9 cellular contexts compared by ENCODE assay signal in the genomic region with DNA sequence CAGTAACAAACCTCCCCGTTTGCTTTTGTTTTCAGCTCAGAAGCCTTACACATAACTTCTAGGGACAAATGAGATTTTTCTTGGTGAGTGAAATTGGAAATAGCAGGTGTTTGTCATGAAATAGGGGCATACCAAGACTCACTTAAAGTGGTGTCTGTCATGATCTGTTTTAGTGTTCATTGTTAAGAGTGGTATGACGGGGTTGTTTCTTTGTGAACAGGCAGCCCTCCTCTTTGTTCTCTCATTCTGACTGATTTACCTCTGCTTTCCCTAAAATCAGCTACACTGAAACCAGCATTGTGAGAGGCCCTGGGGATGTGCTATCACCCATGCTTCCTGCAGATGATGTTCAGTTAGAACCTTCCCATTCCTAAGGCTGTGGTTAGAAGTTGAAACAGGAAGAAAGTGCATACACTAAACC. TPM values are rescaled to one million over a fixed set of nuclear protein-coding genes. Genes with fewer than 3 reads are reported as not detected.
DNase-seq lines count a peak whose midpoint lies in the region; ATAC-seq, FAIRE-seq and TF ChIP-seq lines count a peak whose summit lies in the region.
"Had no signal": no experiment of that assay in that cellular context is flagged by ENCODE, and none has a peak within 500 bp of the region (broad histone marks: within the 10 kb centered on the region; RNA-seq: fewer than 3 reads in every experiment).

No MANE protein-coding gene starts in this region.

- H3K4me1 ChIP-seq in HepG2 (ENCODE audit: insufficient read depth, low read length) (peaks cover 17% of the 10 kb centered on the region), right lobe of liver (peaks cover 0 to 13% (median 5%) of the 10 kb centered on the region in 4 donors), esophagus muscularis mucosa (peaks cover 9 to 19% (median 16%) of the 10 kb centered on the region in 4 donors)

- H3K27me3 ChIP-seq in HepG2 (ENCODE audit: control insufficient read depth in 1 of 2, insufficient read depth in 2 of 2, low read length in 2 of 2) (peaks cover 4 to 22% of the 10 kb centered on the region in 2 experiments; a peak in 3 of 5 replicates), right lobe of liver (no peaks in the 10 kb centered on the region), esophagus muscularis mucosa (peaks cover 0 to 30% (median 4%) of the 10 kb centered on the region in 4 donors)

- H3K27me3 Mint-ChIP-seq in activated T-helper 1 cell treated with anti-CD3 and anti-CD28 coated beads, Interleukin-12 subunit alpha, Interleukin-12 subunit beta, Interleukin-2, Interleukin-4 antibody, amounts not matched to agents 30 ng/mL and 10 ng/mL and 1 ng/mL, durations not matched to agents 14 hours and 24 hours and 36 hours (ENCODE audit: insufficient read depth) = peaks cover 23% of the 10 kb centered on the region

- H3K4me3 ChIP-seq in GM08714 (ENCODE audit: low read length) = peak overlapping the region; percentile 30; the same call in 1 of the 2 replicates
- no peak overlapping the region for H3K4me3 ChIP-seq in HepG2 (replicated peaks in 1 of 3; ENCODE audit: insufficient read depth in 1 of 3, low read depth in 2 of 3, low read length in 3 of 3)
- H3K4me3 ChIP-seq in right lobe of liver = no peak overlapping the region
- H3K4me3 ChIP-seq in esophagus muscularis mucosa = no peak overlapping the region

- H2AFZ ChIP-seq in HepG2 (ENCODE audit: low read length) = no peak overlapping the region

- H3K36me3 Mint-ChIP-seq in activated T-helper 1 cell treated with anti-CD3 and anti-CD28 coated beads, Interleukin-12 subunit alpha, Interleukin-12 subunit beta, Interleukin-2, Interleukin-4 antibody, amounts not matched to agents 30 ng/mL and 10 ng/mL and 1 ng/mL, durations not matched to agents 14 hours and 24 hours and 36 hours (ENCODE audit: low read depth) = no peaks in the 10 kb centered on the region

- 6% methylated on average over 2 of the region's 2 CpGs for WGBS in HepG2 (ENCODE audit: low lambda C conversion rate)
- 51% methylated on average over 2 of the region's 2 CpGs for WGBS in right lobe of liver (ENCODE audit: insufficient coverage, low coverage, low lambda C conversion rate, missing lambda C conversion rate)
- 64% methylated on average over 2 of the region's 2 CpGs for WGBS in esophagus muscularis mucosa

- TF ChIP-seq POLR2A in HepG2 (IDR thresholded peaks at IDR 0.05; ENCODE audit: insufficient read depth in 1 of 2, low read depth in 2 of 2, low read length in 2 of 2) (no peak), right lobe of liver (IDR thresholded peaks at IDR 0.05) (no peak), esophagus muscularis mucosa (IDR thresholded peaks at IDR 0.05; ENCODE audit: low read depth) (no peak)

- TF ChIP-seq EP300 in HepG2 (IDR thresholded peaks at IDR 0.05; ENCODE audit: low read depth in 2 of 2, low read length in 2 of 2) (no peak), HepG2 (CRISPR knock-in tag; IDR thresholded peaks at IDR 0.05; ENCODE audit: borderline replicate concordance) (no peak), esophagus muscularis mucosa (IDR thresholded peaks at IDR 0.05) (no peak)

- in situ Hi-C loops in HepG2 (cut with HindIII; ENCODE audit: extremely low pct_ligation_motif_present, low pct_unique_long_range_greater_than_20kb) = no loop called here

- CTCF ChIA-PET in HepG2 (lab: Yijun Ruan, JAX; ENCODE audit: low intra/inter-chr PET ratio, low total read pairs) = no interaction called here

- H3K4me3 Mint-ChIP-seq in activated T-helper 1 cell treated with anti-CD3 and anti-CD28 coated beads, Interleukin-12 subunit alpha, Interleukin-12 subunit beta, Interleukin-2, Interleukin-4 antibody, amounts not matched to agents 30 ng/mL and 10 ng/mL and 1 ng/mL, durations not matched to agents 14 hours and 24 hours and 36 hours = peak overlapping the region; percentile 12

- peak overlapping the region; percentile 34 for H3K27ac Mint-ChIP-seq in activated T-helper 1 cell treated with anti-CD3 and anti-CD28 coated beads, Interleukin-12 subunit alpha, Interleukin-12 subunit beta, Interleukin-2, Interleukin-4 antibody, amounts not matched to agents 30 ng/mL and 10 ng/mL and 1 ng/mL, durations not matched to agents 14 hours and 24 hours and 36 hours

- H3K9ac ChIP-seq in HepG2 (ENCODE audit: insufficient read depth, low read depth, low read length) = no peak overlapping the region

- BruUV-seq in HepG2 (replicated peaks; lab: Mats Ljungman, UMichigan) = no TSS peak

- H3K9me3 ChIP-seq in HepG2 (ENCODE audit: low read length) (no peaks in the 10 kb centered on the region), right lobe of liver (no peaks in the 10 kb centered on the region), esophagus muscularis mucosa (no peaks in the 10 kb centered on the region)

- ATAC-seq in GM19463 (IDR thresholded peaks at IDR 0.05; ENCODE audit: unreplicated experiment) (peak; percentile 48), HG03378 (IDR thresholded peaks at IDR 0.05; ENCODE audit: unreplicated experiment) (peak; percentile 67), HepG2 (no peak), right lobe of liver (no peak)

- intact Hi-C loops in activated T-helper 1 cell treated with anti-CD3 and anti-CD28 coated beads, Interleukin-12 subunit alpha, Interleukin-12 subunit beta, Interleukin-2, Interleukin-4 antibody, amounts not matched to agents 30 ng/mL and 10 ng/mL and 1 ng/mL, durations not matched to agents 14 hours and 24 hours and 36 hours (cut with micrococcal nuclease) = loop anchor here (1.0 to 10.0 kb wide), 7 partner anchors 70 to 1910 kb away; partner anchors contain the start of genes COA6 and EDARADD
- intact Hi-C loops in HepG2 (cut with micrococcal nuclease; ENCODE audit: unreplicated experiment) (loop anchor here (5.0 kb wide), 2 partner anchors 208 to 248 kb away; no protein-coding TSS in a partner anchor), right lobe of liver (cut with DNase I) (no loop called here), esophagus muscularis mucosa (cut with DNase I) (no loop called here)

- no peaks in the 10 kb centered on the region for H3K9me3 Mint-ChIP-seq in activated T-helper 1 cell treated with anti-CD3 and anti-CD28 coated beads, Interleukin-12 subunit alpha, Interleukin-12 subunit beta, Interleukin-2, Interleukin-4 antibody, amounts not matched to agents 30 ng/mL and 10 ng/mL and 1 ng/mL, durations not matched to agents 14 hours and 24 hours and 36 hours

- peaks cover 45% of the 10 kb centered on the region for H3K4me1 Mint-ChIP-seq in activated T-helper 1 cell treated with anti-CD3 and anti-CD28 coated beads, Interleukin-12 subunit alpha, Interleukin-12 subunit beta, Interleukin-2, Interleukin-4 antibody, amounts not matched to agents 30 ng/mL and 10 ng/mL and 1 ng/mL, durations not matched to agents 14 hours and 24 hours and 36 hours (ENCODE audit: low read depth)

- H3K36me3 ChIP-seq in HepG2 (replicated peaks in 1 of 2; ENCODE audit: control insufficient read depth in 1 of 2, insufficient read depth in 2 of 2, low read length in 2 of 2) (no peaks in the 10 kb centered on the region), right lobe of liver (no peaks in the 10 kb centered on the region), esophagus muscularis mucosa (no peaks in the 10 kb centered on the region)

- POLR2A ChIA-PET in HepG2 (lab: Yijun Ruan, JAX) = no interaction called here

- H3K27ac ChIP-seq in HepG2 (ENCODE audit: extremely low read length, insufficient read depth, low read length) = no peak overlapping the region
- no peak overlapping the region for H3K27ac ChIP-seq in right lobe of liver
- H3K27ac ChIP-seq in esophagus muscularis mucosa (replicated peaks in 1 of 4) = no peak overlapping the region

- H4K20me1 ChIP-seq in HepG2 (ENCODE audit: insufficient read depth, low read length) = no peaks in the 10 kb centered on the region

- no peak overlapping the region for H3K4me2 ChIP-seq in HepG2 (ENCODE audit: low read depth, low read length)

- no peak for TF ChIP-seq RAD21 in HepG2 (CRISPR knock-in tag; IDR thresholded peaks at IDR 0.05)

- TF ChIP-seq CTCF in HepG2 (CRISPR knock-in tag; IDR thresholded peaks at IDR 0.05) = no peak
- TF ChIP-seq CTCF in right lobe of liver (IDR thresholded peaks at IDR 0.05) = no peak
- no peak for TF ChIP-seq CTCF in esophagus muscularis mucosa (IDR thresholded peaks at IDR 0.05)

- FAIRE-seq in HepG2 (lab: Jason Lieb, UNC) = no peak
- FAIRE-seq: H1 had no signal

- no peaks in the 10 kb centered on the region for H3K79me2 ChIP-seq in HepG2 (ENCODE audit: insufficient read depth, low read length)

- DNase-seq in activated T-helper 1 cell treated with anti-CD3 and anti-CD28 coated beads, Interleukin-12 subunit alpha, Interleukin-12 subunit beta, Interleukin-2, Interleukin-4 antibody, amounts not matched to agents 30 ng/mL and 10 ng/mL and 1 ng/mL, durations not matched to agents 14 hours and 24 hours and 36 hours (ENCODE audit: low spot score) = peak; percentile 17
- no peak for DNase-seq in HepG2 (ENCODE audit: low spot score)
- no peak for DNase-seq in right lobe of liver
- no peak for DNase-seq in esophagus muscularis mucosa (ENCODE audit: extremely low spot score)
- DNase-seq in NCI-H1694 (lab: John Stamatoyannopoulos, UW) = no peak

RNA-seq across cellular contexts. Expression of gene ERO1B, which starts 2.5 kb away (rescaled TPM):
- 2.1 and 2.4 TPM in 2 replicates for total RNA-seq in activated T-helper 1 cell treated with anti-CD3 and anti-CD28 coated beads, Interleukin-12 subunit alpha, Interleukin-12 subunit beta, Interleukin-2, Interleukin-4 antibody, amounts not matched to agents 30 ng/mL and 10 ng/mL and 1 ng/mL, durations not matched to agents 14 hours and 24 hours and 36 hours
- total RNA-seq in HepG2 (2016; rRNA removed; fragmentation: Illumina TruSeq; extraction: Trizol) (0.86 and 1.6 TPM in 2 replicates), right lobe of liver (10 to 100 TPM in 5 of 6 experiments, 1 to 10 TPM in 1; 8.0 to 22.5 (median 17.1) TPM), esophagus muscularis mucosa (10 to 100 TPM in 1 of 4 donors, 1 to 10 TPM in 3; 7.0 to 11.2 (median 8.1) TPM)
- 0.09 and 0.10 TPM in 2 replicates for total RNA-seq in HepG2 (2016; cell fraction: cytosol; rRNA removed; fragmentation: Illumina TruSeq; extraction: Trizol; ENCODE audit: low read depth)
- total RNA-seq in HepG2 (2016; cell fraction: insoluble cytoplasmic fraction; rRNA removed; fragmentation: Illumina TruSeq; extraction: Trizol) = 1.1 and 1.6 TPM in 2 replicates
- 0.31 and 0.96 TPM in 2 replicates for total RNA-seq in HepG2 (2016; cell fraction: membrane; rRNA removed; fragmentation: Illumina TruSeq; extraction: Trizol)
- total RNA-seq in HepG2 (2016; cell fraction: nucleus; rRNA removed; fragmentation: Illumina TruSeq; extraction: Trizol) = 2.3 and 2.4 TPM in 2 replicates
- polyA plus RNA-seq in HepG2 (2011; rRNA removed) = 1.9 and 2.1 TPM in 2 replicates
- polyA plus RNA-seq in HepG2 (2011; cell fraction: cytosol; rRNA removed) = 0.56 and 1.4 TPM in 2 replicates
- 1.2 and 1.8 TPM in 2 replicates for polyA plus RNA-seq in HepG2 (2011; cell fraction: nucleus; rRNA removed)
- 3.9 and 5.0 TPM in 2 replicates for polyA plus RNA-seq in HepG2 (2012)
- 0.08 and 0.12 TPM in 2 replicates for polyA plus RNA-seq in HepG2 (2016; cell fraction: cytosol; fragmentation: Illumina TruSeq; extraction: Trizol; ENCODE audit: low read depth)
- polyA plus RNA-seq in HepG2 (2016; cell fraction: insoluble cytoplasmic fraction; fragmentation: Illumina TruSeq; extraction: Trizol; ENCODE audit: low read depth) = 0.70 and 0.93 TPM in 2 replicates
- polyA plus RNA-seq in HepG2 (2016; cell fraction: membrane; fragmentation: Illumina TruSeq; extraction: Trizol; ENCODE audit: low read depth) = 0.16 and 0.22 TPM in 2 replicates
- 3.3 and 4.7 TPM in 2 replicates for polyA plus RNA-seq in HepG2 (2016; cell fraction: nucleus; fragmentation: Illumina TruSeq; extraction: Trizol; ENCODE audit: insufficient read depth, low read depth)
- polyA minus RNA-seq in HepG2 (2011; rRNA and poly(A)+ RNA removed; ENCODE audit: low replicate concordance) = 0.51 and 0.78 TPM in 2 replicates
- 2.4 and 3.9 TPM in 2 replicates for polyA minus RNA-seq in HepG2 (2011; cell fraction: cytosol; rRNA and poly(A)+ RNA removed)
- polyA minus RNA-seq in HepG2 (2011; cell fraction: nucleus; rRNA and poly(A)+ RNA removed) = 4.4 and 4.7 TPM in 2 replicates

Comparison
In these comparisons a context has a peak if more than half of its experiments do, and no peak if none do; other contexts are left out.
1. intact Hi-C loops: an anchor here in activated T-helper 1 cell treated with anti-CD3 and anti-CD28 coated beads, Interleukin-12 subunit alpha, Interleukin-12 subunit beta, Interleukin-2, Interleukin-4 antibody, amounts not matched to agents 30 ng/mL and 10 ng/mL and 1 ng/mL, durations not matched to agents 14 hours and 24 hours and 36 hours (1.0 to 10.0 kb wide) and HepG2 (5.0 kb wide); none called in right lobe of liver and esophagus muscularis mucosa.
2. ATAC-seq: peak in GM19463 (single experiment) and HG03378 (single experiment); none in HepG2 (single experiment) and right lobe of liver (0 of 4).